ENCODE assay signal across 19 cellular contexts in the genomic region with DNA sequence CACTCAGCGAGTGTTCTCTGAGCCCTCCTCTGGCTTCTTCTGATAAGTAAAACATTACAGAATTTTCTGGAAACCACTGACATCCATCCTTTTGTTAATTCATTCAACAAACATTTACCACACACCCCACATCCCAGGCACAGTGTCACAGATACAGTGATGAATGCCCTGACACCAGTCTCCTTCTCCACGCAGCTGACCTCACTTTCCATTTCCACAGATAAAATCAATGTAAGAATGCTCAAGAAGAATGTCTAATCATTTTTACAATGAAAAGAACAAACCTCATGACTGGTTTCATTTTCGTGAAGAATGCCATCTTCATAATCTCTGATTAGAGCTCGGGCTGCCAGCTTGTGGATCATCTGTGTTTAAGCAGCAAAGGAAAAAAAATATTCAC.
DNase-seq lines count a peak whose midpoint lies in the region; ATAC-seq and TF ChIP-seq lines count a peak whose summit lies in the region.
"Had no signal": no experiment of that assay in that cellular context is flagged by ENCODE, and none has a peak within 500 bp of the region (broad histone marks: within the 10 kb centered on the region; RNA-seq: fewer than 3 reads in every experiment).

No MANE protein-coding gene starts in this region.

- no peak overlapping the region for H3K4me3 ChIP-seq in CD8-positive, alpha-beta T cell (ENCODE audit: low read depth, low read length)
- H3K4me3 ChIP-seq: BLaER1, GM23338 had no signal

- POLR2A ChIA-PET in CD8-positive, alpha-beta T cell (lab: Charles Lee), result no interaction called here

- no peaks in the 10 kb centered on the region for H3K9me3 Mint-ChIP-seq in activated T-cell treated with anti-CD3 and anti-CD28 coated beads, Interleukin-2, amount 50 U/mL, for 24 hours
- H3K9me3 Mint-ChIP-seq in activated T-cell treated with anti-CD3 and anti-CD28 coated beads, Interleukin-2, amount 50 U/mL, for 72 hours, result no peaks in the 10 kb centered on the region
- H3K9me3 Mint-ChIP-seq in CD8-positive, alpha-beta T cell, result no peaks in the 10 kb centered on the region
- no peaks in the 10 kb centered on the region for H3K9me3 Mint-ChIP-seq in neural crest cell
- no peaks in the 10 kb centered on the region for H3K9me3 Mint-ChIP-seq in osteocyte (ENCODE audit: unreplicated experiment)
- H3K9me3 Mint-ChIP-seq: CD4-positive, CD25-positive, alpha-beta regulatory T cell; CD8-positive, alpha-beta memory T cell had no signal

- H3K27me3 ChIP-seq in CD8-positive, alpha-beta T cell (ENCODE audit: insufficient read depth, low read length), result no peaks in the 10 kb centered on the region
- H3K27me3 ChIP-seq: BLaER1 had no signal

- H3K27me3 Mint-ChIP-seq in activated T-cell treated with anti-CD3 and anti-CD28 coated beads, Interleukin-2, amount 50 U/mL, for 24 hours, result no peaks in the 10 kb centered on the region
- H3K27me3 Mint-ChIP-seq in activated T-cell treated with anti-CD3 and anti-CD28 coated beads, Interleukin-2, amount 50 U/mL, for 72 hours (ENCODE audit: low read depth), result no peaks in the 10 kb centered on the region
- no peaks in the 10 kb centered on the region for H3K27me3 Mint-ChIP-seq in CD8-positive, alpha-beta T cell (ENCODE audit: low read depth)
- H3K27me3 Mint-ChIP-seq in neural crest cell (ENCODE audit: low read depth) (no peaks in the 10 kb centered on the region), osteocyte (ENCODE audit: unreplicated experiment) (no peaks in the 10 kb centered on the region)
- H3K27me3 Mint-ChIP-seq: B cell; CD4-positive, CD25-positive, alpha-beta regulatory T cell; CD8-positive, alpha-beta memory T cell had no signal

- intact Hi-C loops in CD8-positive, alpha-beta T cell (cut with DNase I, micrococcal nuclease), result no loop called here

- H3K36me3 ChIP-seq in CD8-positive, alpha-beta T cell (ENCODE audit: insufficient read depth, low read length), result peaks cover 34% of the 10 kb centered on the region

- no peak for ATAC-seq in activated T-cell treated with anti-CD3 and anti-CD28 coated beads, Interleukin-2, amount 50 U/mL, for 72 hours (replicated peaks in 1 of 2)
- no peak for ATAC-seq in CD8-positive, alpha-beta T cell
- ATAC-seq: GM23338, HCT116 had no signal

- no peak for TF ChIP-seq CTCF in CD8-positive, alpha-beta T cell (IDR thresholded peaks at IDR 0.05)
- TF ChIP-seq CTCF in neural crest cell (conservative IDR thresholded peaks at IDR 0.05) (no peak), osteocyte (IDR thresholded peaks at IDR 0.05) (no peak)

- no peak overlapping the region for H3K27ac ChIP-seq in CD8-positive, alpha-beta T cell (ENCODE audit: low read depth, low read length)
- H3K27ac ChIP-seq: 22Rv1, BLaER1, C4-2B had no signal

- CTCF ChIA-PET in CD8-positive, alpha-beta T cell (lab: Charles Lee), result no interaction called here

- H3K4me1 ChIP-seq in CD8-positive, alpha-beta T cell (ENCODE audit: insufficient read depth, low read length), result no peaks in the 10 kb centered on the region

- no peaks in the 10 kb centered on the region for H3K9me3 ChIP-seq in CD8-positive, alpha-beta T cell (ENCODE audit: low read length)
- H3K9me3 ChIP-seq: BLaER1 had no signal

- peak overlapping the region; percentile 30 for H3K27ac Mint-ChIP-seq in activated T-cell treated with anti-CD3 and anti-CD28 coated beads, Interleukin-2, amount 50 U/mL, for 24 hours
- no peak overlapping the region for H3K27ac Mint-ChIP-seq in activated T-cell treated with anti-CD3 and anti-CD28 coated beads, Interleukin-2, amount 50 U/mL, for 72 hours
- peak overlapping the region; percentile 8 for H3K27ac Mint-ChIP-seq in CD8-positive, alpha-beta T cell
- H3K27ac Mint-ChIP-seq in neural crest cell (ENCODE audit: unreplicated experiment), result peak overlapping the region; percentile 75
- H3K27ac Mint-ChIP-seq in osteocyte (ENCODE audit: unreplicated experiment), result no peak overlapping the region
- H3K27ac Mint-ChIP-seq: B cell; CD4-positive, CD25-positive, alpha-beta regulatory T cell; H9 had no signal

- peaks cover 89% of the 10 kb centered on the region for H3K36me3 Mint-ChIP-seq in activated T-cell treated with anti-CD3 and anti-CD28 coated beads, Interleukin-2, amount 50 U/mL, for 24 hours (ENCODE audit: low read depth)
- peaks cover 4 to 8% of the 10 kb centered on the region in 2 donors for H3K36me3 Mint-ChIP-seq in activated T-cell treated with anti-CD3 and anti-CD28 coated beads, Interleukin-2, amount 50 U/mL, for 72 hours (ENCODE audit: insufficient read depth in 2 of 2)
- H3K36me3 Mint-ChIP-seq in CD8-positive, alpha-beta T cell, result peaks cover 84% of the 10 kb centered on the region
- H3K36me3 Mint-ChIP-seq in neural crest cell (ENCODE audit: low read depth), result peaks cover 14% of the 10 kb centered on the region
- H3K36me3 Mint-ChIP-seq in osteocyte (ENCODE audit: unreplicated experiment), result peaks cover 55% of the 10 kb centered on the region

- H3K4me1 Mint-ChIP-seq in activated T-cell treated with anti-CD3 and anti-CD28 coated beads, Interleukin-2, amount 50 U/mL, for 24 hours (ENCODE audit: low read depth), result peaks cover 2% of the 10 kb centered on the region
- peaks cover 4% of the 10 kb centered on the region for H3K4me1 Mint-ChIP-seq in activated T-cell treated with anti-CD3 and anti-CD28 coated beads, Interleukin-2, amount 50 U/mL, for 72 hours (ENCODE audit: low read depth)
- no peaks in the 10 kb centered on the region for H3K4me1 Mint-ChIP-seq in CD8-positive, alpha-beta T cell (ENCODE audit: low read depth)
- H3K4me1 Mint-ChIP-seq in neural crest cell (no peaks in the 10 kb centered on the region), osteocyte (ENCODE audit: unreplicated experiment) (no peaks in the 10 kb centered on the region)
- H3K4me1 Mint-ChIP-seq: B cell; CD8-positive, alpha-beta memory T cell had no signal

- no peak overlapping the region for H3K4me3 Mint-ChIP-seq in activated T-cell treated with anti-CD3 and anti-CD28 coated beads, Interleukin-2, amount 50 U/mL, for 24 hours
- H3K4me3 Mint-ChIP-seq in activated T-cell treated with anti-CD3 and anti-CD28 coated beads, Interleukin-2, amount 50 U/mL, for 72 hours, result no peak overlapping the region
- no peak overlapping the region for H3K4me3 Mint-ChIP-seq in CD8-positive, alpha-beta T cell
- H3K4me3 Mint-ChIP-seq in neural crest cell, result no peak overlapping the region
- no peak overlapping the region for H3K4me3 Mint-ChIP-seq in osteocyte (ENCODE audit: unreplicated experiment)
- H3K4me3 Mint-ChIP-seq: B cell; CD8-positive, alpha-beta memory T cell; GM23338; H9 had no signal

- DNase-seq in activated T-cell treated with anti-CD3 and anti-CD28 coated beads, Interleukin-2, amount 50 U/mL, for 24 hours, result no peak
- DNase-seq in activated T-cell treated with anti-CD3 and anti-CD28 coated beads, Interleukin-2, amount 50 U/mL, for 72 hours, result no peak
- no peak for DNase-seq in CD8-positive, alpha-beta T cell
- DNase-seq in amniotic epithelial cell (ENCODE audit: low read depth) (peak; percentile 84), neural crest cell (ENCODE audit: low read depth, low spot score) (no peak), dermis blood vessel endothelial cell (no peak), osteocyte (ENCODE audit: extremely low spot score, unreplicated experiment) (no peak)
- DNase-seq: CD4-positive, CD25-positive, alpha-beta regulatory T cell; CD8-positive, alpha-beta memory T cell; DMS 273 treated with DMSO at 0.1 percent for 48 hours; DMS79 treated with DMSO at 0.1 percent for 48 hours; GF-D8; H9 had no signal

Comparison
In these comparisons a context has a peak if more than half of its experiments do, and no peak if none do; other contexts are left out.
1. H3K27ac Mint-ChIP-seq: peak in activated T-cell treated with anti-CD3 and anti-CD28 coated beads, Interleukin-2, amount 50 U/mL, for 24 hours (single experiment), CD8-positive, alpha-beta T cell (single experiment) and neural crest cell (single experiment); none in activated T-cell treated with anti-CD3 and anti-CD28 coated beads, Interleukin-2, amount 50 U/mL, for 72 hours (single experiment) and osteocyte (single experiment).